Comparison of ENCODE assay signal across 9 cellular contexts in genomic region chr5:157026789-157027424, GRCh38. TPM values are rescaled to one million over a fixed set of nuclear protein-coding genes. Genes with fewer than 3 reads are reported as not detected.
A peak's percentile ranks its signal among the peaks of the same experiment; 100 is the strongest.
DNase-seq lines count a peak whose midpoint lies in the region; ATAC-seq and TF ChIP-seq lines count a peak whose summit lies in the region.
"Had no signal": no experiment of that assay in that cellular context is flagged by ENCODE, and none has a peak within 500 bp of the region (broad histone marks: within the 10 kb centered on the region; RNA-seq: fewer than 3 reads in every experiment).

No MANE protein-coding gene starts in this region.

- H3K9me3 ChIP-seq in heart right ventricle (no peaks in the 10 kb centered on the region), endodermal cell (ENCODE audit: control insufficient read depth, low read length) (no peaks in the 10 kb centered on the region), upper lobe of left lung (no peaks in the 10 kb centered on the region)

- H3K36me3 Mint-ChIP-seq in endodermal cell (ENCODE audit: low read depth), result no peaks in the 10 kb centered on the region

- intact Hi-C loops in heart right ventricle (cut with DNase I), result no loop called here
- intact Hi-C loops in Right ventricle myocardium inferior (cut with DNase I), result no loop called here

- TF ChIP-seq CTCF in heart right ventricle (IDR thresholded peaks at IDR 0.05) (peak in 7 of 9 donors; percentile 28 to 51 (median 45)), endodermal cell (conservative IDR thresholded peaks at IDR 0.05) (peak; percentile 94), upper lobe of left lung (IDR thresholded peaks at IDR 0.05) (peak in 4 of 6 experiments; percentile 8 to 25 (median 12))

- H3K9me3 Mint-ChIP-seq in endodermal cell, result no peaks in the 10 kb centered on the region

- no peak overlapping the region for H3K27ac Mint-ChIP-seq in endodermal cell

- H3K4me3 Mint-ChIP-seq in endodermal cell, result no peak overlapping the region

- no peak overlapping the region for H3K4me3 ChIP-seq in heart right ventricle
- no peak overlapping the region for H3K4me3 ChIP-seq in endodermal cell (ENCODE audit: low read length)
- H3K4me3 ChIP-seq in upper lobe of left lung, result no peak overlapping the region

- no peak for TF ChIP-seq EP300 in upper lobe of left lung (IDR thresholded peaks at IDR 0.05)

- DNase-seq in heart right ventricle (no peak), Right ventricle myocardium inferior (ENCODE audit: missing footprints) (no peak), NCI-H345 (lab: John Stamatoyannopoulos, UW) (peak; percentile 17), endodermal cell (peak; percentile 81), upper lobe of left lung (no peak)

- H3K27me3 ChIP-seq in heart right ventricle (peaks cover 0 to 3% (median 0%) of the 10 kb centered on the region in 7 donors), endodermal cell (ENCODE audit: control insufficient read depth, insufficient read depth, low read length, poor library complexity, severe bottlenecking) (no peaks in the 10 kb centered on the region), upper lobe of left lung (no peaks in the 10 kb centered on the region)

- 69 to 74% methylated on average over 3 of the region's 3 CpGs for WGBS in heart right ventricle, 2 donors
- 22 to 69% methylated on average over 1 to 3 of the region's 3 CpGs for WGBS in endodermal cell (ENCODE audit: insufficient coverage in 1 of 2, insufficient read length in 1 of 2), 2 experiments
- 68 to 72% methylated on average over 3 of the region's 3 CpGs for WGBS in upper lobe of left lung, 2 donors

- no peak for ATAC-seq in heart right ventricle
- ATAC-seq in Right ventricle myocardium inferior, result no peak
- ATAC-seq in upper lobe of left lung (ENCODE audit: low FRiP score in 2 of 2), result no peak
- no peak for ATAC-seq in GM21717 (IDR thresholded peaks at IDR 0.05; ENCODE audit: unreplicated experiment)
- ATAC-seq in GM19023 (IDR thresholded peaks at IDR 0.05; ENCODE audit: unreplicated experiment), result no peak
- ATAC-seq in GM19035 (IDR thresholded peaks at IDR 0.05; ENCODE audit: unreplicated experiment), result no peak

- H3K36me3 ChIP-seq in heart right ventricle (no peaks in the 10 kb centered on the region), endodermal cell (ENCODE audit: control insufficient read depth, insufficient read depth, low read length) (no peaks in the 10 kb centered on the region), upper lobe of left lung (no peaks in the 10 kb centered on the region)

- H3K4me1 ChIP-seq in heart right ventricle (no peaks in the 10 kb centered on the region), endodermal cell (ENCODE audit: control insufficient read depth, insufficient read depth, low read length) (no peaks in the 10 kb centered on the region), upper lobe of left lung (no peaks in the 10 kb centered on the region)

- no peaks in the 10 kb centered on the region for H3K27me3 Mint-ChIP-seq in endodermal cell (ENCODE audit: insufficient read depth)

- no peak overlapping the region for H3K9ac ChIP-seq in endodermal cell (ENCODE audit: extremely low read depth, low read length, poor library complexity, severe bottlenecking)

- TF ChIP-seq POLR2A in upper lobe of left lung (IDR thresholded peaks at IDR 0.05), result no peak

- no peak overlapping the region for H3K27ac ChIP-seq in heart right ventricle
- no peak overlapping the region for H3K27ac ChIP-seq in endodermal cell (ENCODE audit: low read depth, low read length)
- H3K27ac ChIP-seq in upper lobe of left lung, result no peak overlapping the region

- peaks cover 19% of the 10 kb centered on the region for H3K4me1 Mint-ChIP-seq in endodermal cell

RNA-seq across cellular contexts. Expression of gene HAVCR1, which starts 32.0 kb away (rescaled TPM):
- total RNA-seq in heart right ventricle (under 1 TPM in 3 of 10 donors, not detected in 7; 0.15 to 0.36 (median 0.19) TPM), Right ventricle myocardium inferior (not detected), endodermal cell (under 1 TPM; 0.59 to 0.60 TPM), upper lobe of left lung (1 to 10 TPM in 1 of 6 donors, under 1 TPM in 3, not detected in 2; 0.34 to 4.2 (median 0.62) TPM)
- polyA plus RNA-seq in heart right ventricle, result not detected
- polyA plus RNA-seq in endodermal cell (2013, experiment 1 of 2), result 0.28 TPM
- not detected for polyA plus RNA-seq in endodermal cell (2013, experiment 2 of 2)
- total RNA-seq: activated CD8-positive, alpha-beta memory T cell treated with anti-CD3 and anti-CD28 coated beads for 36 hours had no signal

Comparison
In these comparisons a context has a peak if more than half of its experiments do, and no peak if none do; other contexts are left out.
1. DNase-seq: peak in NCI-H345 (single experiment) and endodermal cell (single experiment); none in heart right ventricle (0 of 2), Right ventricle myocardium inferior (single experiment) and upper lobe of left lung (0 of 2).
2. CTCF ChIP-seq: peak in every context shown above with its lines; median percentile 94 in endodermal cell; 45 in heart right ventricle; 12 in upper lobe of left lung.